ENCODE assay signal across 14 cellular contexts in genomic region chr20:37471741-37472235, GRCh38. TPM values are rescaled to one million over a fixed set of nuclear protein-coding genes. Genes with fewer than 3 reads are reported as not detected.
"Had no signal": no experiment of that assay in that cellular context is flagged by ENCODE, and none has a peak within 500 bp of the region (broad histone marks: within the 10 kb centered on the region; RNA-seq: fewer than 3 reads in every experiment).

No MANE protein-coding gene starts in this region.

- H3K4me3 Mint-ChIP-seq: naive thymus-derived CD8-positive, alpha-beta T cell had no signal

- ATAC-seq: esophagus mucosa; gastrocnemius medialis; left colon; left ventricle myocardium superior; mucosa of descending colon; naive thymus-derived CD8-positive, alpha-beta T cell; right cardiac atrium had no signal

- H3K36me3 Mint-ChIP-seq: naive thymus-derived CD8-positive, alpha-beta T cell had no signal

- H3K27ac Mint-ChIP-seq: naive thymus-derived CD8-positive, alpha-beta T cell; progenitor cell of endocrine pancreas had no signal

- DNase-seq: effector CD4-positive, alpha-beta T cell; gastrocnemius medialis; left colon; left ventricle myocardium superior; mucosa of descending colon; naive thymus-derived CD8-positive, alpha-beta T cell; right cardiac atrium; stimulated activated CD4-positive, alpha-beta T cell treated with anti-CD3 and anti-CD28 coated beads, Interleukin-2, amount 100 ng/mL, for 48 hours; stimulated activated naive CD4-positive, alpha-beta T cell treated with Interleukin-2 at 50 U/mL for 16 hours; trophoblast cell had no signal

RNA-seq across cellular contexts. Expression of gene NNAT, which starts 49.3 kb away (rescaled TPM):
- total RNA-seq: hepatocyte; naive thymus-derived CD8-positive, alpha-beta T cell; smooth muscle cell had no signal
